In genomic region chr21:20627594-20627993, GRCh38 we compare ENCODE assay signal across 18 cellular contexts.
DNase-seq lines count a peak whose midpoint lies in the region; ATAC-seq, FAIRE-seq and TF ChIP-seq lines count a peak whose summit lies in the region.
"Had no signal": no experiment of that assay in that cellular context is flagged by ENCODE, and none has a peak within 500 bp of the region (broad histone marks: within the 10 kb centered on the region; RNA-seq: fewer than 3 reads in every experiment).

No MANE protein-coding gene starts in this region.

- H3K23ac ChIP-seq in H1 (ENCODE audit: insufficient read length) = no peak overlapping the region
- no peak overlapping the region for H3K23ac ChIP-seq in neuronal stem cell (ENCODE audit: low read depth, low read length, poor library complexity)

- H2AFZ ChIP-seq in H1 (ENCODE audit: low read length) (no peak overlapping the region), neuronal stem cell (ENCODE audit: low read length) (peak overlapping the region; percentile 30)
- H2AFZ ChIP-seq: GM23248 had no signal

- H2BK12ac ChIP-seq in H1 (ENCODE audit: low read depth, low read length) (no peak overlapping the region), neuronal stem cell (ENCODE audit: low read length) (no peak overlapping the region)

- POLR2A ChIA-PET in H1 (lab: Charles Lee; ENCODE audit: partially characterized antibody) = no interaction called here

- 0 out of 2 replicates have a peak, but pooled peaks cover 2% of the 10 kb centered on the region for H3K27me3 ChIP-seq in HUES48 (ENCODE audit: control insufficient read depth, insufficient read depth, low read length)
- H3K27me3 ChIP-seq in H1 (replicated peaks in 1 of 4; ENCODE audit: control insufficient read depth in 3 of 4, extremely low read depth in 1 of 4, insufficient read depth in 3 of 4, low read length in 3 of 4) = no peaks in the 10 kb centered on the region; a peak in 1 of 7 replicates
- no peaks in the 10 kb centered on the region for H3K27me3 ChIP-seq in iPS-20b (ENCODE audit: insufficient read depth, low read length)
- H3K27me3 ChIP-seq in neuronal stem cell (ENCODE audit: control insufficient read depth in 3 of 3, insufficient read depth in 3 of 3, low read depth in 1 of 3, low read length in 3 of 3) = no peaks in the 10 kb centered on the region

- H2BK15ac ChIP-seq in H1 (ENCODE audit: low read length) (no peak overlapping the region), neuronal stem cell (ENCODE audit: low read length) (no peak overlapping the region)

- H3K79me2 ChIP-seq in H1 (ENCODE audit: control insufficient read depth in 1 of 2, insufficient read depth in 2 of 2, low read length in 2 of 2) = no peaks in the 10 kb centered on the region

- no peak overlapping the region for H4K91ac ChIP-seq in H1 (replicated peaks; ENCODE audit: insufficient read length, low read length)
- no peak overlapping the region for H4K91ac ChIP-seq in neuronal stem cell (ENCODE audit: low read depth, low read length, poor library complexity)

- H3K4me2 ChIP-seq in H1 (ENCODE audit: insufficient read depth in 1 of 2, low read depth in 2 of 2, low read length in 2 of 2) (peak overlapping the region; percentile 30 to 56), neuronal stem cell (ENCODE audit: insufficient read depth, low read length, poor library complexity, severe bottlenecking) (no peak overlapping the region)

- no peak overlapping the region for H2BK20ac ChIP-seq in H1 (ENCODE audit: low read length)

- H3K56ac ChIP-seq in H1 (replicated peaks; ENCODE audit: insufficient read length, low read depth, low read length) = no peak overlapping the region

- H4K8ac ChIP-seq in H1 (ENCODE audit: extremely low read depth, insufficient read depth, low read length) (no peak overlapping the region), neuronal stem cell (ENCODE audit: low read depth, low read length) (no peak overlapping the region)

- H3K27ac ChIP-seq in HUES48 (ENCODE audit: low read depth, low read length) (peak overlapping the region; percentile 64), H1 (ENCODE audit: low read depth, low read length) (no peak overlapping the region), iPS-20b (ENCODE audit: low read length) (no peak overlapping the region), neuronal stem cell (replicated peaks; ENCODE audit: low read length) (no peak overlapping the region)
- H3K27ac ChIP-seq: GM23248 had no signal

- H3K9me3 ChIP-seq in HUES48 (ENCODE audit: control insufficient read depth, insufficient read depth, low read length) (peaks cover 16% of the 10 kb centered on the region), H1 (ENCODE audit: insufficient read depth in 2 of 2, low read depth in 1 of 2, low read length in 1 of 2) (peaks cover 15 to 19% of the 10 kb centered on the region in 2 experiments), iPS-20b (ENCODE audit: insufficient read depth, low read depth, low read length) (peaks cover 14% of the 10 kb centered on the region), neuronal stem cell (replicated peaks in 1 of 2; ENCODE audit: control insufficient read depth in 2 of 2, insufficient read depth in 1 of 2, low read depth in 1 of 2, low read length in 2 of 2) (peaks cover 2 to 4% of the 10 kb centered on the region in 2 donors)

- H2BK5ac ChIP-seq in H1 (ENCODE audit: low read depth, low read length) (no peak overlapping the region), neuronal stem cell (ENCODE audit: low read length) (no peak overlapping the region)

- H3K4me1 ChIP-seq in HUES48 (ENCODE audit: control insufficient read depth, insufficient read depth, low read length) = peaks cover 16% of the 10 kb centered on the region
- H3K4me1 ChIP-seq in H1 (replicated peaks in 1 of 4; ENCODE audit: control insufficient read depth in 3 of 4, insufficient read depth in 4 of 4, low read length in 3 of 4) = peaks cover 0 to 7% (median 1%) of the 10 kb centered on the region in 4 experiments; a peak in 3 of 7 replicates
- H3K4me1 ChIP-seq in iPS-20b (ENCODE audit: insufficient read depth, low read length) = peaks cover 16% of the 10 kb centered on the region; the same call in 1 of the 2 replicates
- no peaks in the 10 kb centered on the region for H3K4me1 ChIP-seq in neuronal stem cell (ENCODE audit: control insufficient read depth in 2 of 2, insufficient read depth in 1 of 2, low read depth in 1 of 2, low read length in 2 of 2)

- H2AK5ac ChIP-seq in H1 (ENCODE audit: low read depth, low read length) = no peak overlapping the region
- no peak overlapping the region for H2AK5ac ChIP-seq in neuronal stem cell (ENCODE audit: low read depth, low read length)

- peak; percentile 74 for FAIRE-seq in H1 (lab: Jason Lieb, UNC)
- FAIRE-seq: A204.1, GM12878, GM18507, HepG2 had no signal

- H3K14ac ChIP-seq in H1 (ENCODE audit: insufficient read length) = no peak overlapping the region
- no peak overlapping the region for H3K14ac ChIP-seq in neuronal stem cell (ENCODE audit: low read length)

- H4K20me1 ChIP-seq in H1 (replicated peaks in 1 of 2; ENCODE audit: control insufficient read depth in 1 of 2, insufficient read depth in 2 of 2, low read length in 2 of 2) = no peaks in the 10 kb centered on the region

- no peak for TF ChIP-seq POLR2A in H1 (IDR thresholded peaks at IDR 0.05; ENCODE audit: control extremely low read depth in 1 of 2, low read depth in 2 of 2, low read length in 2 of 2)

- no peak for TF ChIP-seq RAD21 in H1 (IDR thresholded peaks at IDR 0.05 in 1 of 2, conservative IDR thresholded peaks at IDR 0.05 in 1 of 2; ENCODE audit: low read depth in 2 of 2, low read length in 2 of 2)

- CTCF ChIA-PET in H1 (lab: Charles Lee; ENCODE audit: partially characterized antibody) = no interaction called here

- H2BK120ac ChIP-seq in H1 (replicated peaks; ENCODE audit: low read depth, low read length) (no peak overlapping the region), neuronal stem cell (ENCODE audit: low read depth, low read length) (no peak overlapping the region)

- H3K4me3 ChIP-seq in HUES48 (ENCODE audit: low read depth, low read length) = no peak overlapping the region
- peak overlapping the region in 1 of 4 experiments; percentile 9; a peak in 1 of 8 replicates for H3K4me3 ChIP-seq in H1 (ENCODE audit: extremely low read depth in 1 of 4, insufficient read depth in 2 of 4, low read depth in 3 of 4, low read length in 4 of 4)
- peak overlapping the region; percentile 9; the same call in 1 of the 2 replicates for H3K4me3 ChIP-seq in iPS-20b (ENCODE audit: low read length)
- H3K4me3 ChIP-seq in neuronal stem cell (ENCODE audit: low read length in 2 of 2) = no peak overlapping the region
- H3K4me3 ChIP-seq: GM12878, GM23248 had no signal

- WGBS in H1 (ENCODE audit: extremely low coverage in 1 of 2, insufficient coverage in 1 of 2, insufficient read length in 1 of 2, insufficient replicate concordance in 2 of 2, low coverage in 1 of 2, low lambda C conversion rate in 2 of 2, missing lambda C conversion rate in 1 of 2), 2 experiments = 19% methylated on average over 4 of the region's 4 CpGs; no CpG with 5 or more reads in 1 of the 2 experiments
- WGBS in neuronal stem cell (ENCODE audit: extremely low coverage in 2 of 2, insufficient read length in 2 of 2, insufficient replicate concordance in 1 of 2), 2 donors = no CpG with 5 or more reads among the region's 4 CpGs

- TF ChIP-seq EP300 in H1 (IDR thresholded peaks at IDR 0.05; ENCODE audit: borderline replicate concordance in 1 of 2, low read depth in 2 of 2, low read length in 2 of 2) = no peak

- no peak overlapping the region for H4K5ac ChIP-seq in H1 (ENCODE audit: insufficient read length, low read depth, low read length)

- H3K79me1 ChIP-seq in H1 (ENCODE audit: low read depth, low read length) (no peaks in the 10 kb centered on the region), neuronal stem cell (ENCODE audit: low read depth, low read length) (no peaks in the 10 kb centered on the region)

- TF ChIP-seq CTCF in H1 (IDR thresholded peaks at IDR 0.05; ENCODE audit: control extremely low read depth in 1 of 3, insufficient read depth in 1 of 3, low read depth in 1 of 3, low read length in 3 of 3) = no peak

- H3K4ac ChIP-seq in H1 (replicated peaks; ENCODE audit: insufficient read length, low read depth, low read length) = no peak overlapping the region
- H3K4ac ChIP-seq in neuronal stem cell (ENCODE audit: low read length) = no peak overlapping the region

- ATAC-seq in HG03432 (IDR thresholded peaks at IDR 0.05; ENCODE audit: unreplicated experiment) = no peak
- ATAC-seq: GM12878, HepG2 had no signal

- H3K18ac ChIP-seq in H1 (ENCODE audit: extremely low read depth, low read length) = no peak overlapping the region
- H3K18ac ChIP-seq in neuronal stem cell (ENCODE audit: low read length) = no peak overlapping the region

- no peaks in the 10 kb centered on the region for H3K36me3 ChIP-seq in HUES48 (ENCODE audit: control insufficient read depth, insufficient read depth, low read length)
- peaks cover 0 to 5% (median 0%) of the 10 kb centered on the region in 4 experiments; a peak in 1 of 8 replicates for H3K36me3 ChIP-seq in H1 (ENCODE audit: control insufficient read depth in 2 of 4, insufficient read depth in 4 of 4, low read length in 3 of 4)
- H3K36me3 ChIP-seq in iPS-20b (ENCODE audit: insufficient read depth, low read depth, low read length) = no peaks in the 10 kb centered on the region
- no peaks in the 10 kb centered on the region for H3K36me3 ChIP-seq in neuronal stem cell (replicated peaks in 1 of 2; ENCODE audit: control insufficient read depth in 2 of 2, insufficient read depth in 2 of 2, low read length in 2 of 2)

- H3K9ac ChIP-seq in HUES48 (ENCODE audit: low read depth, low read length) = no peak overlapping the region
- H3K9ac ChIP-seq in H1 (replicated peaks in 1 of 4; ENCODE audit: extremely low read depth in 1 of 4, low read depth in 3 of 4, low read length in 3 of 4) = no peak overlapping the region
- no peak overlapping the region for H3K9ac ChIP-seq in iPS-20b (ENCODE audit: low read depth, low read length)
- no peak overlapping the region for H3K9ac ChIP-seq in neuronal stem cell (ENCODE audit: low read depth, low read length, poor library complexity)
- H3K9ac ChIP-seq: GM23248 had no signal

- DNase-seq in H1 (ENCODE audit: low read depth in 1 of 2, low spot score in 2 of 2) = peak in 1 of 2 experiments; percentile 7
- DNase-seq in neuronal stem cell (ENCODE audit: low spot score) = no peak
- no peak for DNase-seq in activated CD4-positive, alpha-beta T cell treated with anti-CD3 and anti-CD28 coated beads for 4 hours
- DNase-seq in cerebellar nuclear complex (lab: John Stamatoyannopoulos, UW) = no peak
- DNase-seq: C1 segment of cervical spinal cord; Calu3; CD4-positive, alpha-beta T cell; DMS 273 treated with DMSO at 0.1 percent for 48 hours; GM23248; HCEC 1CT; HFFc6 had no signal

- no peaks in the 10 kb centered on the region for H3K23me2 ChIP-seq in H1 (ENCODE audit: low read depth, low read length)

TF ChIP-seq in H1, 55 proteins besides CTCF, POLR2A, EP300 and RAD21 (continues in another document):
- TF ChIP-seq SAP30 (IDR thresholded peaks at IDR 0.05; ENCODE audit: insufficient read depth, insufficient replicate concordance, low read length) (peak; percentile 39), SIN3A (conservative IDR thresholded peaks at IDR 0.05 in 1 of 2, IDR thresholded peaks at IDR 0.05 in 1 of 2; ENCODE audit: low read depth in 1 of 2, low read length in 2 of 2) (peak; percentile 38 to 68; a peak in 1 of 4 replicates), ZNF274 (IDR thresholded peaks at IDR 0.05; ENCODE audit: borderline replicate concordance, extremely low read depth, low read length) (no peak), GABPA (IDR thresholded peaks at IDR 0.05; ENCODE audit: borderline replicate concordance, insufficient read depth, low read length) (no peak)
